In genomic region chr2:119756837-119757236, GRCh38 we compare ENCODE assay signal across 9 cellular contexts. TPM values are rescaled to one million over a fixed set of nuclear protein-coding genes. Genes with fewer than 3 reads are reported as not detected.
DNase-seq lines count a peak whose midpoint lies in the region; ATAC-seq and TF ChIP-seq lines count a peak whose summit lies in the region.
"Had no signal": no experiment of that assay in that cellular context is flagged by ENCODE, and none has a peak within 500 bp of the region (broad histone marks: within the 10 kb centered on the region; RNA-seq: fewer than 3 reads in every experiment).

No MANE protein-coding gene starts in this region.

- H3K9me3 Mint-ChIP-seq in naive thymus-derived CD8-positive, alpha-beta T cell = no peaks in the 10 kb centered on the region

- peaks cover 8 to 28% (median 24%) of the 10 kb centered on the region in 4 donors for H3K4me1 Mint-ChIP-seq in naive thymus-derived CD8-positive, alpha-beta T cell

- no peak overlapping the region for H3K27ac ChIP-seq in foreskin keratinocyte
- H3K27ac ChIP-seq in vagina = no peak overlapping the region

- no peak overlapping the region for H3K4me3 Mint-ChIP-seq in naive thymus-derived CD8-positive, alpha-beta T cell

- peak; percentile 42 for ATAC-seq in foreskin keratinocyte
- ATAC-seq in naive thymus-derived CD8-positive, alpha-beta T cell = no peak
- no peak for ATAC-seq in GM21825 (IDR thresholded peaks at IDR 0.05; ENCODE audit: unreplicated experiment)

- DNase-seq in G401 (ENCODE audit: low spot score) = peak; percentile 44
- peak; percentile 61 for DNase-seq in activated CD8-positive, alpha-beta memory T cell treated with anti-CD3 and anti-CD28 coated beads, Interleukin-2, amount 50 U/mL, for 48 hours
- peak in 1 of 2 donors; percentile 68 for DNase-seq in foreskin keratinocyte
- peak; percentile 70 for DNase-seq in stimulated activated CD4-positive, alpha-beta T cell treated with anti-CD3 and anti-CD28 coated beads, Interleukin-15, amount 100 ng/mL, for 24 hours
- DNase-seq in naive thymus-derived CD8-positive, alpha-beta T cell = no peak
- no peak for DNase-seq in vagina (ENCODE audit: extremely low spot score in 2 of 2)
- DNase-seq in effector CD8-positive, alpha-beta T cell (lab: John Stamatoyannopoulos, UW) = no peak
- DNase-seq: NCI-H748 treated with DMSO at 0.1 percent for 48 hours had no signal

- no peaks in the 10 kb centered on the region for H3K27me3 ChIP-seq in foreskin keratinocyte
- no peaks in the 10 kb centered on the region for H3K27me3 ChIP-seq in vagina

- H3K4me3 ChIP-seq in vagina = no peak overlapping the region

- peak overlapping the region in 4 of 10 donors; percentile 1 to 15 (median 7) for H3K27ac Mint-ChIP-seq in naive thymus-derived CD8-positive, alpha-beta T cell

- H3K9me3 ChIP-seq in vagina = no peaks in the 10 kb centered on the region

- no peaks in the 10 kb centered on the region for H3K27me3 Mint-ChIP-seq in naive thymus-derived CD8-positive, alpha-beta T cell

- POLR2A ChIA-PET in naive thymus-derived CD8-positive, alpha-beta T cell (lab: Charles Lee) = interaction anchor here (1.2 kb wide), 1 partner anchor 256 kb away, joined by 3 read pairs; the partner anchor contains the start of gene EPB41L5

- intact Hi-C loops in vagina (cut with DNase I) = no loop called here

- TF ChIP-seq CTCF in foreskin keratinocyte (conservative IDR thresholded peaks at IDR 0.05) (no peak), vagina (IDR thresholded peaks at IDR 0.05) (no peak)

- H3K4me1 ChIP-seq in foreskin keratinocyte = peaks cover 14% of the 10 kb centered on the region
- H3K4me1 ChIP-seq in vagina = peaks cover 16% of the 10 kb centered on the region

- H3K36me3 Mint-ChIP-seq in naive thymus-derived CD8-positive, alpha-beta T cell = no peaks in the 10 kb centered on the region

- in situ Hi-C loops in G401 (cut with HindIII; ENCODE audit: low sequenced_read_pairs) = no loop called here

- no peak for TF ChIP-seq POLR2A in vagina (IDR thresholded peaks at IDR 0.05)

- H3K36me3 ChIP-seq in vagina = no peaks in the 10 kb centered on the region

RNA-seq across cellular contexts. Expression of gene PTPN4, which starts 2.9 kb away (rescaled TPM):
- 14.0 and 33.9 TPM in 2 replicates for total RNA-seq in G401 (2014; rRNA removed; shearing (Covaris generic))
- total RNA-seq in foreskin keratinocyte (24.2 and 25.7 TPM in 2 replicates), vagina (31.7 TPM)
- 5.7 and 6.8 TPM in 2 replicates for polyA plus RNA-seq in foreskin keratinocyte
- total RNA-seq in naive thymus-derived CD8-positive, alpha-beta T cell = 100 to 1,000 TPM; 120 to 124 TPM
- polyA plus RNA-seq in naive thymus-derived CD8-positive, alpha-beta T cell = 100 to 1,000 TPM in 1 of 3 donors, 10 to 100 TPM in 2; 79.4 to 111 (median 93.0) TPM

Comparison
In these comparisons a context has a peak if more than half of its experiments do, and no peak if none do; other contexts are left out.
1. DNase-seq: peak in G401 (single experiment), activated CD8-positive, alpha-beta memory T cell treated with anti-CD3 and anti-CD28 coated beads, Interleukin-2, amount 50 U/mL, for 48 hours (single experiment) and stimulated activated CD4-positive, alpha-beta T cell treated with anti-CD3 and anti-CD28 coated beads, Interleukin-15, amount 100 ng/mL, for 24 hours (single experiment); none in naive thymus-derived CD8-positive, alpha-beta T cell (0 of 10), vagina (0 of 2) and effector CD8-positive, alpha-beta T cell (single experiment).